1 cellular context compared by ENCODE assay signal in genomic region chr1:24961334-24961733, GRCh38.
TF ChIP-seq lines count a peak whose summit lies in the region.

No MANE protein-coding gene starts in this region.

TF ChIP-seq in HepG2, 621 proteins besides CTCF, POLR2A, EP300 and RAD21:
- TF ChIP-seq, protein P1, sequence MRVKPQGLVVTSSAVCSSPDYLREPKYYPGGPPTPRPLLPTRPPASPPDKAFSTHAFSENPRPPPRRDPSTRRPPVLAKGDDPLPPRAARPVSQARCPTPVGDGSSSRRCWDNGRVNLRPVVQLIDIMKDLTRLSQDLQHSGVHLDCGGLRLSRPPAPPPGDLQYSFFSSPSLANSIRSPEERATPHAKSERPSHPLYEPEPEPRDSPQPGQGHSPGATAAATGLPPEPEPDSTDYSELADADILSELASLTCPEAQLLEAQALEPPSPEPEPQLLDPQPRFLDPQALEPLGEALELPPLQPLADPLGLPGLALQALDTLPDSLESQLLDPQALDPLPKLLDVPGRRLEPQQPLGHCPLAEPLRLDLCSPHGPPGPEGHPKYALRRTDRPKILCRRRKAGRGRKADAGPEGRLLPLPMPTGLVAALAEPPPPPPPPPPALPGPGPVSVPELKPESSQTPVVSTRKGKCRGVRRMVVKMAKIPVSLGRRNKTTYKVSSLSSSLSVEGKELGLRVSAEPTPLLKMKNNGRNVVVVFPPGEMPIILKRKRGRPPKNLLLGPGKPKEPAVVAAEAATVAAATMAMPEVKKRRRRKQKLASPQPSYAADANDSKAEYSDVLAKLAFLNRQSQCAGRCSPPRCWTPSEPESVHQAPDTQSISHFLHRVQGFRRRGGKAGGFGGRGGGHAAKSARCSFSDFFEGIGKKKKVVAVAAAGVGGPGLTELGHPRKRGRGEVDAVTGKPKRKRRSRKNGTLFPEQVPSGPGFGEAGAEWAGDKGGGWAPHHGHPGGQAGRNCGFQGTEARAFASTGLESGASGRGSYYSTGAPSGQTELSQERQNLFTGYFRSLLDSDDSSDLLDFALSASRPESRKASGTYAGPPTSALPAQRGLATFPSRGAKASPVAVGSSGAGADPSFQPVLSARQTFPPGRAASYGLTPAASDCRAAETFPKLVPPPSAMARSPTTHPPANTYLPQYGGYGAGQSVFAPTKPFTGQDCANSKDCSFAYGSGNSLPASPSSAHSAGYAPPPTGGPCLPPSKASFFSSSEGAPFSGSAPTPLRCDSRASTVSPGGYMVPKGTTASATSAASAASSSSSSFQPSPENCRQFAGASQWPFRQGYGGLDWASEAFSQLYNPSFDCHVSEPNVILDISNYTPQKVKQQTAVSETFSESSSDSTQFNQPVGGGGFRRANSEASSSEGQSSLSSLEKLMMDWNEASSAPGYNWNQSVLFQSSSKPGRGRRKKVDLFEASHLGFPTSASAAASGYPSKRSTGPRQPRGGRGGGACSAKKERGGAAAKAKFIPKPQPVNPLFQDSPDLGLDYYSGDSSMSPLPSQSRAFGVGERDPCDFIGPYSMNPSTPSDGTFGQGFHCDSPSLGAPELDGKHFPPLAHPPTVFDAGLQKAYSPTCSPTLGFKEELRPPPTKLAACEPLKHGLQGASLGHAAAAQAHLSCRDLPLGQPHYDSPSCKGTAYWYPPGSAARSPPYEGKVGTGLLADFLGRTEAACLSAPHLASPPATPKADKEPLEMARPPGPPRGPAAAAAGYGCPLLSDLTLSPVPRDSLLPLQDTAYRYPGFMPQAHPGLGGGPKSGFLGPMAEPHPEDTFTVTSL (CRISPR knock-in tag; IDR thresholded peaks at IDR 0.05; ENCODE audit: borderline replicate concordance) = no peak
